In the genomic region with DNA sequence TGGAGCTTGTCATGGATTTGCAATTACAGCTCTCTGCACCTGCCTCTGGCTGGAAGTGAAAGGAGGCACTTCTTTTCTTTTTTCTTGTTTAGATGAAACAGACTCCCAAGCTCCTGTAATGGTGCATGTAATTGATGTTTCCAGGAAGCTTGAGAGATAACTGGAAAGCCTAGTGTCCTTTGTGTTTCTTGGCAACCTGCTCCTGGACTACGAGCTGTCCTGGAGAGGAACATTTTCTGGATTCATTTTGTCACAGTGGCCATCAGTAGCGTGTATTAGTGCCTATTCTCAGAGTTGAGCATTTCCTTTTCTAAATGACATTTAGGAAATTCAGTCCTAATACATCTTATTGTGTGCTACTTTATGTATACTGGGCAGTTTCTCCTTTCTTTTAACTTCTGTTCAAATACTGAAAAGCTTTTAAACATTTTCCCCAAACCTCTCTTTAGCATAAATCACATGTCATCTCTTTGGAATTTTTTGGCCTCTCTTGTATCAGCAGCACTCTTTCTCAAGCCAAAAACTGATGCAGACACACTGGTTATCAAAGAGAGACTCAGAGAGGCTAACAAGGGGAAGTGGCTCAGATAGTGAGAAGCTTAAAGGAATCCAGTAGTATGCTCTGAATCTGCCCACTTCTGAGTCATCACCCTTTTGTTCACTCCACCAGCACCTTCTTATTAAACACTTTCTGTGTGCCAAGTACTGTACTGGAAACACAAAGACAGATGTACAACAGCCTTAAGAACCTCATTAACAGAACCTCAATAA, we compare ENCODE assay signal across 9 cellular contexts.
DNase-seq lines count a peak whose midpoint lies in the region; ATAC-seq, FAIRE-seq and TF ChIP-seq lines count a peak whose summit lies in the region.
"Had no signal": no experiment of that assay in that cellular context is flagged by ENCODE, and none has a peak within 500 bp of the region (broad histone marks: within the 10 kb centered on the region; RNA-seq: fewer than 3 reads in every experiment).

No MANE protein-coding gene starts in this region.

- no peaks in the 10 kb centered on the region for H3K27me3 Mint-ChIP-seq in HFFc6 (ENCODE audit: insufficient read depth)
- H3K27me3 Mint-ChIP-seq in activated naive CD8-positive, alpha-beta T cell treated with anti-CD3 and anti-CD28 coated beads, Interleukin-2, amount 50 U/mL, for 24 hours, result no peaks in the 10 kb centered on the region
- no peaks in the 10 kb centered on the region for H3K27me3 Mint-ChIP-seq in CD4-positive, alpha-beta T cell
- no peaks in the 10 kb centered on the region for H3K27me3 Mint-ChIP-seq in T-helper 2 cell treated with Interferon-gamma antibody and Interleukin-4, amounts not matched to agents 5 μg/mL and 100 μg/mL, for 36 hours (ENCODE audit: low read depth)

- peaks cover 37% of the 10 kb centered on the region for H3K4me1 Mint-ChIP-seq in HFFc6 (ENCODE audit: low read depth)
- no peaks in the 10 kb centered on the region for H3K4me1 Mint-ChIP-seq in activated naive CD8-positive, alpha-beta T cell treated with anti-CD3 and anti-CD28 coated beads, Interleukin-2, amount 50 U/mL, for 24 hours
- H3K4me1 Mint-ChIP-seq in CD4-positive, alpha-beta T cell (ENCODE audit: low read depth), result no peaks in the 10 kb centered on the region
- peaks cover 17% of the 10 kb centered on the region for H3K4me1 Mint-ChIP-seq in T-helper 2 cell treated with Interferon-gamma antibody and Interleukin-4, amounts not matched to agents 5 μg/mL and 100 μg/mL, for 36 hours (ENCODE audit: low read depth)

- H3K9me3 ChIP-seq in CD4-positive, alpha-beta T cell (ENCODE audit: control insufficient read depth, low read length), result no peaks in the 10 kb centered on the region

- peak; percentile 71 for FAIRE-seq in islet of Langerhans (lab: Jason Lieb, UNC)

- intact Hi-C loops in CD4-positive, alpha-beta T cell (cut with DNase I, micrococcal nuclease), result no loop called here

- CTCF ChIA-PET in CD4-positive, alpha-beta T cell (lab: Charles Lee), result no interaction called here

- peak overlapping the region; percentile 68 for H3K4me3 Mint-ChIP-seq in HFFc6
- H3K4me3 Mint-ChIP-seq in activated naive CD8-positive, alpha-beta T cell treated with anti-CD3 and anti-CD28 coated beads, Interleukin-2, amount 50 U/mL, for 24 hours, result no peak overlapping the region
- H3K4me3 Mint-ChIP-seq in CD4-positive, alpha-beta T cell, result no peak overlapping the region
- no peak overlapping the region for H3K4me3 Mint-ChIP-seq in T-helper 2 cell treated with Interferon-gamma antibody and Interleukin-4, amounts not matched to agents 5 μg/mL and 100 μg/mL, for 36 hours

- peak; percentile 84 for DNase-seq in HFFc6
- no peak for DNase-seq in activated naive CD8-positive, alpha-beta T cell treated with anti-CD3 and anti-CD28 coated beads, Interleukin-2, amount 50 U/mL, for 24 hours
- DNase-seq in CD4-positive, alpha-beta T cell, result no peak
- DNase-seq in stimulated activated CD8-positive, alpha-beta memory T cell treated with anti-CD3 and anti-CD28 coated beads, Interleukin-4, amount 100 ng/mL, for 48 hours, result no peak
- no peak for DNase-seq in T-helper 2 cell treated with Interferon-gamma antibody and Interleukin-4, amounts not matched to agents 5 μg/mL and 100 μg/mL, for 36 hours (ENCODE audit: low spot score)
- DNase-seq in GM19240 (ENCODE audit: insufficient read length, low spot score), result no peak
- DNase-seq: NCI-H1694 had no signal

- H3K9me3 Mint-ChIP-seq in HFFc6, result no peaks in the 10 kb centered on the region
- no peaks in the 10 kb centered on the region for H3K9me3 Mint-ChIP-seq in activated naive CD8-positive, alpha-beta T cell treated with anti-CD3 and anti-CD28 coated beads, Interleukin-2, amount 50 U/mL, for 24 hours
- H3K9me3 Mint-ChIP-seq in CD4-positive, alpha-beta T cell, result no peaks in the 10 kb centered on the region
- H3K9me3 Mint-ChIP-seq in T-helper 2 cell treated with Interferon-gamma antibody and Interleukin-4, amounts not matched to agents 5 μg/mL and 100 μg/mL, for 36 hours, result no peaks in the 10 kb centered on the region

- TF ChIP-seq CTCF in HFFc6 (IDR thresholded peaks at IDR 0.05), result no peak
- TF ChIP-seq CTCF in CD4-positive, alpha-beta T cell (IDR thresholded peaks at IDR 0.05), result no peak

- H3K27me3 ChIP-seq in ACC112 (ENCODE audit: insufficient read depth, low read length), result no peaks in the 10 kb centered on the region
- H3K27me3 ChIP-seq in CD4-positive, alpha-beta T cell (ENCODE audit: control insufficient read depth, insufficient read depth, low read length), result no peaks in the 10 kb centered on the region

- H3K27ac ChIP-seq in ACC112 (ENCODE audit: low read depth, low read length), result peak overlapping the region; percentile 57
- no peak overlapping the region for H3K27ac ChIP-seq in CD4-positive, alpha-beta T cell (ENCODE audit: low read depth, low read length)

- H3K79me2 ChIP-seq in ACC112 (ENCODE audit: control insufficient read depth, insufficient read depth, low read length, unreplicated experiment), result no peaks in the 10 kb centered on the region

- peak overlapping the region; percentile 47; the same call in 1 of the 2 replicates for H3K4me3 ChIP-seq in ACC112 (ENCODE audit: low read depth, low read length)

- peak overlapping the region; percentile 73 for H3K27ac Mint-ChIP-seq in HFFc6
- H3K27ac Mint-ChIP-seq in activated naive CD8-positive, alpha-beta T cell treated with anti-CD3 and anti-CD28 coated beads, Interleukin-2, amount 50 U/mL, for 24 hours, result no peak overlapping the region
- H3K27ac Mint-ChIP-seq in CD4-positive, alpha-beta T cell, result no peak overlapping the region
- no peak overlapping the region for H3K27ac Mint-ChIP-seq in T-helper 2 cell treated with Interferon-gamma antibody and Interleukin-4, amounts not matched to agents 5 μg/mL and 100 μg/mL, for 36 hours

- H3K4me1 ChIP-seq in ACC112 (ENCODE audit: control insufficient read depth, insufficient read depth, low read length, unreplicated experiment), result peaks cover 33% of the 10 kb centered on the region

- ATAC-seq in activated naive CD8-positive, alpha-beta T cell treated with anti-CD3 and anti-CD28 coated beads, Interleukin-2, amount 50 U/mL, for 24 hours, result peak; percentile 40
- no peak for ATAC-seq in CD4-positive, alpha-beta T cell (ENCODE audit: poor library complexity)

- no peak overlapping the region for H2AFZ ChIP-seq in ACC112 (ENCODE audit: low read length, unreplicated experiment)

- POLR2A ChIA-PET in CD4-positive, alpha-beta T cell (lab: Charles Lee), result interaction anchor here (0.6 kb wide), 1 partner anchor 1178 kb away, joined by 3 read pairs; no protein-coding TSS in a partner anchor

- no peaks in the 10 kb centered on the region for H3K36me3 ChIP-seq in ACC112 (ENCODE audit: insufficient read depth, low read length)

- H3K36me3 Mint-ChIP-seq in HFFc6 (ENCODE audit: low read depth), result peaks cover 11% of the 10 kb centered on the region; the same call in 1 of the 2 replicates
- peaks cover 12% of the 10 kb centered on the region for H3K36me3 Mint-ChIP-seq in activated naive CD8-positive, alpha-beta T cell treated with anti-CD3 and anti-CD28 coated beads, Interleukin-2, amount 50 U/mL, for 24 hours (ENCODE audit: low read depth)
- peaks cover 91% of the 10 kb centered on the region for H3K36me3 Mint-ChIP-seq in CD4-positive, alpha-beta T cell (ENCODE audit: low read depth)
- peaks cover 62% of the 10 kb centered on the region for H3K36me3 Mint-ChIP-seq in T-helper 2 cell treated with Interferon-gamma antibody and Interleukin-4, amounts not matched to agents 5 μg/mL and 100 μg/mL, for 36 hours (ENCODE audit: low read depth)
